In the genomic region with DNA sequence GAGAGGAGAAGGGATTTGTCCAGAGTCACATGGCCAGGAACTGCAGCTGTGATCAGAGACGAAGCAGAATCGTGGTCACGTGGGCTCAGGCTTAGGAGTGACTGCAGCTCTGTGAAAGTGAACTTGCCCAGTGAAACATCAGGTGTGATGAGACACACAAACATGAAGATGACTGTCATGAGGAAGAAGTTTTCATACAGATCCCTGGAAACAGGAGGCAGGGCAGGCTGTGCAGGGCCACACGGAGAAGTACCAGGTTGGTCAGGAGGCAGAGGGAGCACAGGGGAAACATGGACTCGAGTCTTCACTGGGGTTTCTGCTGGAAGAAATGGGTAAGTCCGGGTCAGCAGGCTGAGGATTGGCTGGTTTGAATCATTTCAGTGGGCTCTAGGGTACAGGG, we compare ENCODE assay signal across 1 cellular context.
TF ChIP-seq lines count a peak whose summit lies in the region.

No MANE protein-coding gene starts in this region.

TF ChIP-seq in IMR-90, 13 proteins besides CTCF, POLR2A, EP300 and RAD21:
- TF ChIP-seq BHLHE40 (IDR thresholded peaks at IDR 0.05; ENCODE audit: low read depth, low read length) (no peak), RFX5 (IDR thresholded peaks at IDR 0.05; ENCODE audit: low read depth, low read length) (no peak), SMC3 (IDR thresholded peaks at IDR 0.05; ENCODE audit: low read depth, low read length) (no peak), CHD1 (IDR thresholded peaks at IDR 0.05; ENCODE audit: low read depth, low read length) (no peak), MXI1 (IDR thresholded peaks at IDR 0.05; ENCODE audit: borderline replicate concordance, low read depth, low read length) (no peak), FOS (IDR thresholded peaks at IDR 0.05; ENCODE audit: low read depth, low read length) (no peak), RCOR1 (IDR thresholded peaks at IDR 0.05; ENCODE audit: insufficient replicate concordance, low read length) (no peak), MAFK (IDR thresholded peaks at IDR 0.05; ENCODE audit: low read depth, low read length) (no peak), NFE2L2 (IDR thresholded peaks at IDR 0.05; ENCODE audit: low read depth, low read length) (no peak), MAZ (IDR thresholded peaks at IDR 0.05; ENCODE audit: borderline replicate concordance, low read depth, low read length) (no peak)
- TF ChIP-seq, protein P1, sequence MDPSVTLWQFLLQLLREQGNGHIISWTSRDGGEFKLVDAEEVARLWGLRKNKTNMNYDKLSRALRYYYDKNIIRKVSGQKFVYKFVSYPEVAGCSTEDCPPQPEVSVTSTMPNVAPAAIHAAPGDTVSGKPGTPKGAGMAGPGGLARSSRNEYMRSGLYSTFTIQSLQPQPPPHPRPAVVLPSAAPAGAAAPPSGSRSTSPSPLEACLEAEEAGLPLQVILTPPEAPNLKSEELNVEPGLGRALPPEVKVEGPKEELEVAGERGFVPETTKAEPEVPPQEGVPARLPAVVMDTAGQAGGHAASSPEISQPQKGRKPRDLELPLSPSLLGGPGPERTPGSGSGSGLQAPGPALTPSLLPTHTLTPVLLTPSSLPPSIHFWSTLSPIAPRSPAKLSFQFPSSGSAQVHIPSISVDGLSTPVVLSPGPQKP (IDR thresholded peaks at IDR 0.05; ENCODE audit: borderline replicate concordance, low read depth, low read length) = no peak
